Comparison of ENCODE assay signal across 20 cellular contexts in the genomic region with DNA sequence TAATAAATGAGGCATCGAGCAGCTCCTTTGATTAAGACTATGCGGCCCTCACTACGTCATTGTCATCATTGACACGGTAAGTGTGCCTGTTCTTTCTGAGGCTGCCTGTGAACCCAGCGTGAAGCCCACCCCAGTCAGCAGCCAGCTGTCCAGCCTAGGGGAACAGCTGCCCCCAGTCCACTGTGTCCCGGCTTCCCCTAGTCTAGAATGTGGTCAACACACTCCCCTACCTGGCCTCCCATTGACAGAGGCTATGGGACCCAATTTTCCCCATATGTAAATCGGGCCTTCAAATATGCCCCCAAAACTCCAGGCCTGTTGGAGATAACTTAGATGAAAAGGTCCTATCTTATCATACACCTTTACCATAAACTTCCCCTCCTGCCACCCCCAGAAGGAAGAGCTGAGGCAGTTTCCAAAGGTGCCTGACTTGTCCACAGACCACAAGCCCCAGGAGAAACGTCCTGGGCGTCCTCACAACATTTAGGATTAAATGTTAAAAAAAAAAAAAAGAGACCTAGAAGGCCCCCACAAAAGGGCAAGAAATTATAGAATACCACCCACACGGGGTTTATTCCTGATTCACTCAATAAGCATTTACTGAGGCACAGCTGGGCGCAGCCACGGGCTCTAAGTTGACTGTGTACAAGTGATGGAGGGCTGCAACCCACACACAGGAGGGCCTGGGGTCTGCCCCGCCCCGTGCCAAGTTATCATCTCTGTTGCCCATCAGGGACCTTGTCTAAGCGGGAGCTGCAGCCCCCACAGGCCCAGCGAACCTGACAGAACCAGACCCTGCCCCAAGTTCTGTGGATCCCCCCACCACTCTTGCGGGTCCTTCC.
DNase-seq lines count a peak whose midpoint lies in the region; ATAC-seq, FAIRE-seq and TF ChIP-seq lines count a peak whose summit lies in the region.
"Had no signal": no experiment of that assay in that cellular context is flagged by ENCODE, and none has a peak within 500 bp of the region (broad histone marks: within the 10 kb centered on the region; RNA-seq: fewer than 3 reads in every experiment).

No MANE protein-coding gene starts in this region.

- no peaks in the 10 kb centered on the region for H3K36me3 Mint-ChIP-seq in activated CD4-positive, alpha-beta memory T cell treated with anti-CD3 and anti-CD28 coated beads for 36 hours
- no peaks in the 10 kb centered on the region for H3K36me3 Mint-ChIP-seq in activated CD4-positive, alpha-beta memory T cell treated with anti-CD3 and anti-CD28 coated beads, Interleukin-2, amount 10 ng/mL, durations not matched to agents 7 days and 5 days (ENCODE audit: low read depth)
- H3K36me3 Mint-ChIP-seq: stimulated activated memory B cell treated with anti-CD40 and anti-IgM and Interleukin-4, amounts not matched to agents 10 μg/mL and 1 μg/mL and 100 μg/mL, for 72 hours; T-cell had no signal

- H4K5ac ChIP-seq in H1 (ENCODE audit: insufficient read length, low read depth, low read length) = no peak overlapping the region

- no peak overlapping the region for H3K4me3 Mint-ChIP-seq in activated CD4-positive, alpha-beta memory T cell treated with anti-CD3 and anti-CD28 coated beads for 36 hours
- no peak overlapping the region for H3K4me3 Mint-ChIP-seq in activated CD4-positive, alpha-beta memory T cell treated with anti-CD3 and anti-CD28 coated beads, Interleukin-2, amount 10 ng/mL, durations not matched to agents 7 days and 5 days
- H3K4me3 Mint-ChIP-seq: central memory CD8-positive, alpha-beta T cell; stimulated activated memory B cell treated with anti-CD40 and anti-IgM and Interleukin-4, amounts not matched to agents 10 μg/mL and 1 μg/mL and 100 μg/mL, for 72 hours; T-cell had no signal

- no peaks in the 10 kb centered on the region for H3K9me3 Mint-ChIP-seq in activated CD4-positive, alpha-beta memory T cell treated with anti-CD3 and anti-CD28 coated beads for 36 hours
- H3K9me3 Mint-ChIP-seq in activated CD4-positive, alpha-beta memory T cell treated with anti-CD3 and anti-CD28 coated beads, Interleukin-2, amount 10 ng/mL, durations not matched to agents 7 days and 5 days = no peaks in the 10 kb centered on the region
- H3K9me3 Mint-ChIP-seq: central memory CD8-positive, alpha-beta T cell; stimulated activated memory B cell treated with anti-CD40 and anti-IgM and Interleukin-4, amounts not matched to agents 10 μg/mL and 1 μg/mL and 100 μg/mL, for 72 hours; T-cell had no signal

- peak; percentile 8 for DNase-seq in activated CD4-positive, alpha-beta memory T cell treated with anti-CD3 and anti-CD28 coated beads for 36 hours
- no peak for DNase-seq in activated CD4-positive, alpha-beta memory T cell treated with anti-CD3 and anti-CD28 coated beads, Interleukin-2, amount 10 ng/mL, durations not matched to agents 7 days and 5 days
- DNase-seq in GM23248 (peak; percentile 20), H1 (ENCODE audit: low read depth in 1 of 2, low spot score in 2 of 2) (no peak), DMS114 treated with DMSO at 0.1 percent for 48 hours (lab: John Stamatoyannopoulos, UW; ENCODE audit: unreplicated experiment) (no peak), sciatic nerve (ENCODE audit: low spot score) (no peak), NOMO-1 treated with dmso at 0.1 percent for 144 hours (lab: John Stamatoyannopoulos, UW; ENCODE audit: unreplicated experiment) (no peak)
- DNase-seq in stimulated activated CD8-positive, alpha-beta memory T cell treated with anti-CD3 and anti-CD28 coated beads, Interleukin-4, amount 100 ng/mL, for 48 hours = peak; percentile 55
- DNase-seq: amygdala; effector CD4-positive, alpha-beta T cell; esophagus squamous epithelium; NCI-H187; NCI-H446 treated with DMSO at 0.1 percent for 48 hours; spleen; uterus had no signal

- H2AFZ ChIP-seq in GM23248 (no peak overlapping the region), H1 (ENCODE audit: low read length) (peak overlapping the region; percentile 61; the same call in 1 of the 2 replicates)

- peaks cover 23% of the 10 kb centered on the region; the same call in 1 of the 2 replicates for H3K27me3 ChIP-seq in GM23248 (replicated peaks; ENCODE audit: insufficient read depth)
- H3K27me3 ChIP-seq in H1 (replicated peaks in 1 of 4; ENCODE audit: control insufficient read depth in 3 of 4, extremely low read depth in 1 of 4, insufficient read depth in 3 of 4, low read length in 3 of 4) = no peaks in the 10 kb centered on the region
- H3K27me3 ChIP-seq: spleen, uterus had no signal

- no peak for TF ChIP-seq POLR2A in H1 (IDR thresholded peaks at IDR 0.05; ENCODE audit: control extremely low read depth in 1 of 2, low read depth in 2 of 2, low read length in 2 of 2)

- no peak overlapping the region for H2BK120ac ChIP-seq in H1 (replicated peaks; ENCODE audit: low read depth, low read length)

- H3K36me3 ChIP-seq in GM23248 (ENCODE audit: low read depth) (no peaks in the 10 kb centered on the region), H1 (ENCODE audit: control insufficient read depth in 2 of 4, insufficient read depth in 4 of 4, low read length in 3 of 4) (no peaks in the 10 kb centered on the region; a peak in 1 of 8 replicates)
- H3K36me3 ChIP-seq: esophagus squamous epithelium, prostate gland, spleen, uterus had no signal

- peaks cover 2% of the 10 kb centered on the region for H3K27me3 Mint-ChIP-seq in activated CD4-positive, alpha-beta memory T cell treated with anti-CD3 and anti-CD28 coated beads for 36 hours
- H3K27me3 Mint-ChIP-seq in activated CD4-positive, alpha-beta memory T cell treated with anti-CD3 and anti-CD28 coated beads, Interleukin-2, amount 10 ng/mL, durations not matched to agents 7 days and 5 days = peaks cover 22% of the 10 kb centered on the region
- H3K27me3 Mint-ChIP-seq: central memory CD8-positive, alpha-beta T cell; stimulated activated memory B cell treated with anti-CD40 and anti-IgM and Interleukin-4, amounts not matched to agents 10 μg/mL and 1 μg/mL and 100 μg/mL, for 72 hours; T-cell had no signal

- in situ Hi-C loops in GM23248 (cut with MboI) = no loop called here

- no peak for ATAC-seq in sciatic nerve
- ATAC-seq: stimulated activated memory B cell treated with anti-CD40 and anti-IgM and Interleukin-4, amounts not matched to agents 10 μg/mL and 1 μg/mL and 100 μg/mL, for 72 hours had no signal

- H2BK5ac ChIP-seq in H1 (ENCODE audit: low read depth, low read length) = peak overlapping the region; percentile 68; the same call in 1 of the 2 replicates

- H3K9ac ChIP-seq in GM23248 (no peak overlapping the region), H1 (replicated peaks in 1 of 4; ENCODE audit: extremely low read depth in 1 of 4, low read depth in 3 of 4, low read length in 3 of 4) (no peak overlapping the region)

- H2BK12ac ChIP-seq in H1 (ENCODE audit: low read depth, low read length) = peak overlapping the region; percentile 81; the same call in 1 of the 2 replicates

- no peak overlapping the region for H3K23ac ChIP-seq in H1 (ENCODE audit: insufficient read length)

- H3K23me2 ChIP-seq in H1 (ENCODE audit: low read depth, low read length) = peaks cover 6% of the 10 kb centered on the region; the same call in 1 of the 2 replicates

- no peak for TF ChIP-seq EP300 in H1 (IDR thresholded peaks at IDR 0.05; ENCODE audit: borderline replicate concordance in 1 of 2, low read depth in 2 of 2, low read length in 2 of 2)

- H3K79me1 ChIP-seq in H1 (ENCODE audit: low read depth, low read length) = no peaks in the 10 kb centered on the region

- H3K9me3 ChIP-seq in GM23248 (ENCODE audit: low read depth) (no peaks in the 10 kb centered on the region), H1 (ENCODE audit: insufficient read depth in 2 of 2, low read depth in 1 of 2, low read length in 1 of 2) (no peaks in the 10 kb centered on the region)
- H3K9me3 ChIP-seq: Caco-2, esophagus squamous epithelium, prostate gland, spleen, uterus had no signal

- H3K4me1 ChIP-seq in GM23248 (ENCODE audit: insufficient read depth) = no peaks in the 10 kb centered on the region
- H3K4me1 ChIP-seq in H1 (replicated peaks in 1 of 4; ENCODE audit: control insufficient read depth in 3 of 4, insufficient read depth in 4 of 4, low read length in 3 of 4) = peaks cover 0 to 13% (median 9%) of the 10 kb centered on the region in 4 experiments; a peak in 5 of 7 replicates
- H3K4me1 ChIP-seq: Caco-2, prostate gland, uterus had no signal

- H3K79me2 ChIP-seq in GM23248 (ENCODE audit: insufficient read depth) (no peaks in the 10 kb centered on the region), H1 (ENCODE audit: control insufficient read depth in 1 of 2, insufficient read depth in 2 of 2, low read length in 2 of 2) (no peaks in the 10 kb centered on the region)

- POLR2A ChIA-PET in activated CD4-positive, alpha-beta memory T cell treated with anti-CD3 and anti-CD28 coated beads for 36 hours (lab: Charles Lee) = no interaction called here
- POLR2A ChIA-PET in activated CD4-positive, alpha-beta memory T cell treated with anti-CD3 and anti-CD28 coated beads, Interleukin-2, amount 10 ng/mL, durations not matched to agents 7 days and 5 days (lab: Charles Lee) = interaction anchor here (0.8 kb wide), 1 partner anchor 16 kb away, joined by 3 read pairs; no protein-coding TSS in a partner anchor
- POLR2A ChIA-PET in H1 (lab: Charles Lee; ENCODE audit: partially characterized antibody) = interaction anchor here (1.4 kb wide), 1 partner anchor 39 kb away, joined by 4 read pairs; no protein-coding TSS in a partner anchor

- H3K4ac ChIP-seq in H1 (replicated peaks; ENCODE audit: insufficient read length, low read depth, low read length) = no peak overlapping the region

- no peak overlapping the region for H3K4me2 ChIP-seq in GM23248 (ENCODE audit: unreplicated experiment)
- H3K4me2 ChIP-seq in H1 (ENCODE audit: insufficient read depth in 1 of 2, low read depth in 2 of 2, low read length in 2 of 2) = peak overlapping the region; percentile 26 to 35; a peak in 3 of 4 replicates

- no peak overlapping the region for H3K14ac ChIP-seq in H1 (ENCODE audit: insufficient read length)

- H4K8ac ChIP-seq in H1 (ENCODE audit: extremely low read depth, insufficient read depth, low read length) = no peak overlapping the region; the same call in 1 of the 2 replicates

- peak overlapping the region; percentile 14 for H4K91ac ChIP-seq in H1 (replicated peaks; ENCODE audit: insufficient read length, low read length)

- intact Hi-C loops in activated CD4-positive, alpha-beta memory T cell treated with anti-CD3 and anti-CD28 coated beads for 36 hours (cut with micrococcal nuclease) = no loop called here
- intact Hi-C loops in sciatic nerve (cut with DNase I) = no loop called here

- 58 to 61% methylated on average over 17 of the region's 17 CpGs for WGBS in GM23248 (ENCODE audit: low coverage in 1 of 2, low lambda C conversion rate in 2 of 2, missing lambda C conversion rate in 2 of 2), 2 experiments
- WGBS in H1 (ENCODE audit: extremely low coverage in 1 of 2, insufficient coverage in 1 of 2, insufficient read length in 1 of 2, insufficient replicate concordance in 2 of 2, low coverage in 1 of 2, low lambda C conversion rate in 2 of 2, missing lambda C conversion rate in 1 of 2), 2 experiments = 84% methylated on average over 17 of the region's 17 CpGs; no CpG with 5 or more reads in 1 of the 2 experiments

- no peaks in the 10 kb centered on the region for H3K9me2 ChIP-seq in GM23248 (ENCODE audit: insufficient read depth)

- no peak for TF ChIP-seq RAD21 in H1 (IDR thresholded peaks at IDR 0.05 in 1 of 2, conservative IDR thresholded peaks at IDR 0.05 in 1 of 2; ENCODE audit: low read depth in 2 of 2, low read length in 2 of 2)

- H3K4me3 ChIP-seq in GM23248 (no peak overlapping the region), H1 (ENCODE audit: extremely low read depth in 1 of 4, insufficient read depth in 2 of 4, low read depth in 3 of 4, low read length in 4 of 4) (no peak overlapping the region)
- H3K4me3 ChIP-seq: esophagus squamous epithelium, prostate gland, spleen, uterus had no signal

- H2AK5ac ChIP-seq in H1 (ENCODE audit: low read depth, low read length) = no peak overlapping the region

- H3K27ac Mint-ChIP-seq in activated CD4-positive, alpha-beta memory T cell treated with anti-CD3 and anti-CD28 coated beads for 36 hours = no peak overlapping the region
- no peak overlapping the region for H3K27ac Mint-ChIP-seq in activated CD4-positive, alpha-beta memory T cell treated with anti-CD3 and anti-CD28 coated beads, Interleukin-2, amount 10 ng/mL, durations not matched to agents 7 days and 5 days
- H3K27ac Mint-ChIP-seq: stimulated activated memory B cell treated with anti-CD40 and anti-IgM and Interleukin-4, amounts not matched to agents 10 μg/mL and 1 μg/mL and 100 μg/mL, for 72 hours had no signal

- CTCF ChIA-PET in activated CD4-positive, alpha-beta memory T cell treated with anti-CD3 and anti-CD28 coated beads for 36 hours (lab: Charles Lee) = interaction anchor here (2.0 to 3.1 kb wide), 2 partner anchors 17 to 30 kb away, joined by 8 to 37 read pairs; no protein-coding TSS in a partner anchor
- CTCF ChIA-PET in activated CD4-positive, alpha-beta memory T cell treated with anti-CD3 and anti-CD28 coated beads, Interleukin-2, amount 10 ng/mL, durations not matched to agents 7 days and 5 days (lab: Charles Lee) = no interaction called here
- CTCF ChIA-PET in H1 (lab: Charles Lee; ENCODE audit: partially characterized antibody) = interaction anchor here (0.6 to 4.9 kb wide), 13 partner anchors 11 to 569 kb away, joined by 3 to 28 read pairs (median 5); no protein-coding TSS in a partner anchor

- FAIRE-seq in H1 (lab: Jason Lieb, UNC) = no peak

- no peaks in the 10 kb centered on the region for H3F3A ChIP-seq in GM23248 (ENCODE audit: insufficient read depth)

- peak overlapping the region; percentile 66; the same call in 1 of the 2 replicates for H3K18ac ChIP-seq in H1 (ENCODE audit: extremely low read depth, low read length)

- peaks cover 42% of the 10 kb centered on the region for H3K4me1 Mint-ChIP-seq in activated CD4-positive, alpha-beta memory T cell treated with anti-CD3 and anti-CD28 coated beads for 36 hours (ENCODE audit: low read depth)
- H3K4me1 Mint-ChIP-seq in activated CD4-positive, alpha-beta memory T cell treated with anti-CD3 and anti-CD28 coated beads, Interleukin-2, amount 10 ng/mL, durations not matched to agents 7 days and 5 days = peaks cover 25% of the 10 kb centered on the region

- H3K27ac ChIP-seq in GM23248 (no peak overlapping the region), H1 (ENCODE audit: low read depth, low read length) (no peak overlapping the region)
- H3K27ac ChIP-seq: esophagus squamous epithelium, prostate gland, uterus had no signal

- peak overlapping the region; percentile 65; the same call in 1 of the 2 replicates for H2BK15ac ChIP-seq in H1 (ENCODE audit: low read length)

- H3K56ac ChIP-seq in H1 (replicated peaks; ENCODE audit: insufficient read length, low read depth, low read length) = no peak overlapping the region

- no peak overlapping the region for H2BK20ac ChIP-seq in H1 (ENCODE audit: low read length)

- H4K20me1 ChIP-seq in GM23248 (ENCODE audit: insufficient read depth) (no peaks in the 10 kb centered on the region), H1 (replicated peaks in 1 of 2; ENCODE audit: control insufficient read depth in 1 of 2, insufficient read depth in 2 of 2, low read length in 2 of 2) (peaks cover 0 to 7% of the 10 kb centered on the region in 2 experiments)

- TF ChIP-seq CTCF in H1 (IDR thresholded peaks at IDR 0.05; ENCODE audit: control extremely low read depth in 1 of 3, insufficient read depth in 1 of 3, low read depth in 1 of 3, low read length in 3 of 3) = no peak

Comparison
In these comparisons a context has a peak if more than half of its experiments do, and no peak if none do; other contexts are left out.
1. DNase-seq: peak in activated CD4-positive, alpha-beta memory T cell treated with anti-CD3 and anti-CD28 coated beads for 36 hours (single experiment), GM23248 (single experiment) and stimulated activated CD8-positive, alpha-beta memory T cell treated with anti-CD3 and anti-CD28 coated beads, Interleukin-4, amount 100 ng/mL, for 48 hours (single experiment); none in activated CD4-positive, alpha-beta memory T cell treated with anti-CD3 and anti-CD28 coated beads, Interleukin-2, amount 10 ng/mL, durations not matched to agents 7 days and 5 days (single experiment), H1 (0 of 2), DMS114 treated with DMSO at 0.1 percent for 48 hours (single experiment), sciatic nerve (single experiment) and NOMO-1 treated with dmso at 0.1 percent for 144 hours (single experiment).